In the genomic region with DNA sequence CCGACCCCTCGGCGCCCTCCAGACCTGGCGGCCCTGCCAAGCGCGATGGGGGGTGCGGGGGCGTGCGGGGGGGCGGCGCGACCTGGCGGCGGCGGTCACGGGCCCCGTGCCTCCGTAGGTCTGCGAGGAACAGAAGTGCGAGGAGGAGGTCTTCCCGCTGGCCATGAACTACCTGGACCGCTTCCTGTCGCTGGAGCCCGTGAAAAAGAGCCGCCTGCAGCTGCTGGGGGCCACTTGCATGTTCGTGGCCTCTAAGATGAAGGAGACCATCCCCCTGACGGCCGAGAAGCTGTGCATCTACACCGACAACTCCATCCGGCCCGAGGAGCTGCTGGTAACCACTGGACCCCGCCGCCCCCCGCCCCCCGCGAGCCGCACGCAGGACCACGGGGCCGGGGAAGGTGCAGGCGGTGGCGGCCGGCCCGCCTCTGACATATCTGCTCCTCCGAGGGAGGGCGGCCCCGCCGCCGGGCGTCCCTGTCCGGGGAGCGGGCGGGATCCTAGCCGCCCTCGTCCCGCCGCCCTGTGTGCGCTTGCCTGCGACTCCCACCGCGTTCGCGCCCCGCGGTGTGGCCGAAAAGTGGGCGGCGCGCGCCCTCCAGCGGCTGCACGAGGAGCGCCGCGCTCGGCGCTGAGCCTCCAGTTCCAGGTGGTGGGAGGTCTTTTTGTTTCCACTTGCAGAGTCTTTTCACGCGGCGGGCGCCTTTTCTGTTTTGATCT, we compare ENCODE assay signal across 8 cellular contexts. TPM values are rescaled to one million over a fixed set of nuclear protein-coding genes. Genes with fewer than 3 reads are reported as not detected.
DNase-seq lines count a peak whose midpoint lies in the region; ATAC-seq, FAIRE-seq and TF ChIP-seq lines count a peak whose summit lies in the region.

No MANE protein-coding gene starts in this region.

- peaks cover 21 to 37% of the 10 kb centered on the region in 2 experiments for H3K36me3 ChIP-seq in HepG2 (replicated peaks in 1 of 2; ENCODE audit: control insufficient read depth in 1 of 2, insufficient read depth in 2 of 2, low read length in 2 of 2)

- CTCF ChIA-PET in HepG2 (lab: Yijun Ruan, JAX; ENCODE audit: low intra/inter-chr PET ratio, low total read pairs) = interaction anchor here (0.8 to 4.1 kb wide), 7 partner anchors 27 to 542 kb away, joined by 3 to 26 read pairs (median 9); no protein-coding TSS in a partner anchor

- no peak; a peak in 1 of 4 replicates for TF ChIP-seq POLR2A in HepG2 (IDR thresholded peaks at IDR 0.05; ENCODE audit: insufficient read depth in 1 of 2, low read depth in 2 of 2, low read length in 2 of 2)

- no peaks in the 10 kb centered on the region for H3K9me3 ChIP-seq in HepG2 (ENCODE audit: low read length)

- DNase-seq in DMS153 (lab: John Stamatoyannopoulos, UW) (peak; percentile 32), HCEC 1CT (peak; percentile 66), NCI-H226 (peak; percentile 69), coronary artery (ENCODE audit: low spot score) (peak; percentile 84), HepG2 (ENCODE audit: low spot score) (peak; percentile 50)
- peak; percentile 83 for DNase-seq in activated CD4-positive, alpha-beta T cell treated with anti-CD3 and anti-CD28 coated beads for 48 hours
- peak; percentile 81 to 85 for DNase-seq in stimulated activated CD4-positive, alpha-beta T cell treated with anti-CD3 and anti-CD28 coated beads, Interleukin-2, amount 100 ng/mL, for 24 hours

- no peak overlapping the region for H2AFZ ChIP-seq in HepG2 (ENCODE audit: low read length)

- 2% methylated on average over 9 of the region's 81 CpGs for WGBS in HepG2 (ENCODE audit: low lambda C conversion rate)

- H3K4me3 ChIP-seq in coronary artery (peak overlapping the region; percentile 83), HepG2 (replicated peaks in 1 of 3; ENCODE audit: insufficient read depth in 1 of 3, low read depth in 2 of 3, low read length in 3 of 3) (peak overlapping the region; percentile 86 to 99 (median 94))

- TF ChIP-seq EP300 in HepG2 (IDR thresholded peaks at IDR 0.05; ENCODE audit: low read depth in 2 of 2, low read length in 2 of 2) (no peak), HepG2 (CRISPR knock-in tag; IDR thresholded peaks at IDR 0.05; ENCODE audit: borderline replicate concordance) (no peak)

- peaks cover 27% of the 10 kb centered on the region for H3K4me1 ChIP-seq in HepG2 (ENCODE audit: insufficient read depth, low read length)

- H3K27ac ChIP-seq in coronary artery = peak overlapping the region; percentile 86 to 90
- H3K27ac ChIP-seq in HepG2 (ENCODE audit: extremely low read length, insufficient read depth, low read length) = peak overlapping the region; percentile 87

- intact Hi-C loops in HepG2 (cut with micrococcal nuclease; ENCODE audit: unreplicated experiment) = loop anchor here (1.0 to 10.0 kb wide), 5 partner anchors 27 to 538 kb away; no protein-coding TSS in a partner anchor

- H3K4me2 ChIP-seq in HepG2 (ENCODE audit: low read depth, low read length) = peak overlapping the region; percentile 72

- in situ Hi-C loops in HepG2 (cut with HindIII; ENCODE audit: extremely low pct_ligation_motif_present, low pct_unique_long_range_greater_than_20kb) = loop anchor here (5.0 to 25.0 kb wide), 3 partner anchors 206 to 351 kb away; partner anchors contain the start of gene MYEOV

- FAIRE-seq in HepG2 (lab: Jason Lieb, UNC) = no peak

- BruUV-seq in HepG2 (replicated peaks; lab: Mats Ljungman, UMichigan) = no TSS peak

- peaks cover 0 to 5% of the 10 kb centered on the region in 2 experiments; a peak in 1 of 5 replicates for H3K27me3 ChIP-seq in HepG2 (ENCODE audit: control insufficient read depth in 1 of 2, insufficient read depth in 2 of 2, low read length in 2 of 2)

- peak; percentile 92 for TF ChIP-seq CTCF in coronary artery (IDR thresholded peaks at IDR 0.05)
- TF ChIP-seq CTCF in HepG2 (CRISPR knock-in tag; IDR thresholded peaks at IDR 0.05) = peak; percentile 89

- peak overlapping the region; percentile 95 for H3K9ac ChIP-seq in HepG2 (ENCODE audit: insufficient read depth, low read depth, low read length)

- POLR2A ChIA-PET in HepG2 (lab: Yijun Ruan, JAX) = interaction anchor here (0.9 to 5.5 kb wide), 9 partner anchors 12 to 541 kb away, joined by 3 to 40 read pairs (median 5); no protein-coding TSS in a partner anchor

- H3K79me2 ChIP-seq in HepG2 (ENCODE audit: insufficient read depth, low read length) = peaks cover 37% of the 10 kb centered on the region

- H4K20me1 ChIP-seq in HepG2 (ENCODE audit: insufficient read depth, low read length) = peaks cover 37% of the 10 kb centered on the region

- TF ChIP-seq RAD21 in HepG2 (CRISPR knock-in tag; IDR thresholded peaks at IDR 0.05) = peak; percentile 98

- ATAC-seq in HepG2 (peak; percentile 57), GM18519 (IDR thresholded peaks at IDR 0.05; ENCODE audit: low FRiP score, unreplicated experiment) (no peak)

TF ChIP-seq in HepG2, 621 proteins besides CTCF, POLR2A, EP300 and RAD21 (continues in another document):
- TF ChIP-seq HINFP (CRISPR knock-in tag; IDR thresholded peaks at IDR 0.05; ENCODE audit: low read depth) (no peak), ZNF792 (CRISPR knock-in tag; IDR thresholded peaks at IDR 0.05) (no peak), MLLT10 (CRISPR knock-in tag; IDR thresholded peaks at IDR 0.05) (no peak), ZNF510 (CRISPR knock-in tag; IDR thresholded peaks at IDR 0.05; ENCODE audit: low read depth) (no peak)

RNA-seq across cellular contexts. Expression of gene CCND1, which starts 2.1 kb away (rescaled TPM):
- total RNA-seq in HepG2 (2016; rRNA removed; fragmentation: Illumina TruSeq; extraction: Trizol) = 107 and 117 TPM in 2 replicates
- total RNA-seq in HepG2 (2016; cell fraction: cytosol; rRNA removed; fragmentation: Illumina TruSeq; extraction: Trizol; ENCODE audit: low read depth) = 18.0 and 19.0 TPM in 2 replicates
- 91.6 and 108 TPM in 2 replicates for total RNA-seq in HepG2 (2016; cell fraction: insoluble cytoplasmic fraction; rRNA removed; fragmentation: Illumina TruSeq; extraction: Trizol)
- 58.9 and 60.9 TPM in 2 replicates for total RNA-seq in HepG2 (2016; cell fraction: membrane; rRNA removed; fragmentation: Illumina TruSeq; extraction: Trizol)
- 68.6 and 72.9 TPM in 2 replicates for total RNA-seq in HepG2 (2016; cell fraction: nucleus; rRNA removed; fragmentation: Illumina TruSeq; extraction: Trizol)
- 126 and 136 TPM in 2 replicates for polyA plus RNA-seq in HepG2 (2011; rRNA removed)
- polyA plus RNA-seq in HepG2 (2011; cell fraction: cytosol; rRNA removed) = 73.2 and 112 TPM in 2 replicates
- polyA plus RNA-seq in HepG2 (2011; cell fraction: nucleus; rRNA removed) = 161 and 292 TPM in 2 replicates
- polyA plus RNA-seq in HepG2 (2012) = 60.9 and 65.2 TPM in 2 replicates
- 10.4 and 11.6 TPM in 2 replicates for polyA plus RNA-seq in HepG2 (2016; cell fraction: cytosol; fragmentation: Illumina TruSeq; extraction: Trizol; ENCODE audit: low read depth)
- polyA plus RNA-seq in HepG2 (2016; cell fraction: insoluble cytoplasmic fraction; fragmentation: Illumina TruSeq; extraction: Trizol; ENCODE audit: low read depth) = 75.4 and 106 TPM in 2 replicates
- polyA plus RNA-seq in HepG2 (2016; cell fraction: membrane; fragmentation: Illumina TruSeq; extraction: Trizol; ENCODE audit: low read depth) = 24.6 and 25.9 TPM in 2 replicates
- 90.1 and 100 TPM in 2 replicates for polyA plus RNA-seq in HepG2 (2016; cell fraction: nucleus; fragmentation: Illumina TruSeq; extraction: Trizol; ENCODE audit: insufficient read depth, low read depth)
- 30.5 and 379 TPM in 2 replicates for polyA minus RNA-seq in HepG2 (2011; rRNA and poly(A)+ RNA removed; ENCODE audit: low replicate concordance)
- 191 and 225 TPM in 2 replicates for polyA minus RNA-seq in HepG2 (2011; cell fraction: cytosol; rRNA and poly(A)+ RNA removed)
- 120 and 156 TPM in 2 replicates for polyA minus RNA-seq in HepG2 (2011; cell fraction: nucleus; rRNA and poly(A)+ RNA removed)

RNA-seq across cellular contexts. Expression of gene LTO1, which starts 32.1 kb away (rescaled TPM):
- 11.3 and 15.0 TPM in 2 replicates for total RNA-seq in HepG2 (2016; rRNA removed; fragmentation: Illumina TruSeq; extraction: Trizol)
- 9.2 and 10.5 TPM in 2 replicates for total RNA-seq in HepG2 (2016; cell fraction: cytosol; rRNA removed; fragmentation: Illumina TruSeq; extraction: Trizol; ENCODE audit: low read depth)
- 9.0 and 17.0 TPM in 2 replicates for total RNA-seq in HepG2 (2016; cell fraction: insoluble cytoplasmic fraction; rRNA removed; fragmentation: Illumina TruSeq; extraction: Trizol)
- 11.5 and 13.4 TPM in 2 replicates for total RNA-seq in HepG2 (2016; cell fraction: membrane; rRNA removed; fragmentation: Illumina TruSeq; extraction: Trizol)
- 17.6 and 20.5 TPM in 2 replicates for total RNA-seq in HepG2 (2016; cell fraction: nucleus; rRNA removed; fragmentation: Illumina TruSeq; extraction: Trizol)
- 11.8 and 13.8 TPM in 2 replicates for polyA plus RNA-seq in HepG2 (2011; rRNA removed)
- 9.3 TPM in 2 replicates for polyA plus RNA-seq in HepG2 (2011; cell fraction: cytosol; rRNA removed)
- polyA plus RNA-seq in HepG2 (2011; cell fraction: nucleus; rRNA removed) = 32.0 and 35.0 TPM in 2 replicates
- 10.6 and 11.8 TPM in 2 replicates for polyA plus RNA-seq in HepG2 (2012)
- 5.3 and 6.8 TPM in 2 replicates for polyA plus RNA-seq in HepG2 (2016; cell fraction: cytosol; fragmentation: Illumina TruSeq; extraction: Trizol; ENCODE audit: low read depth)
- 13.9 and 14.6 TPM in 2 replicates for polyA plus RNA-seq in HepG2 (2016; cell fraction: insoluble cytoplasmic fraction; fragmentation: Illumina TruSeq; extraction: Trizol; ENCODE audit: low read depth)
- polyA plus RNA-seq in HepG2 (2016; cell fraction: membrane; fragmentation: Illumina TruSeq; extraction: Trizol; ENCODE audit: low read depth) = 9.0 and 9.4 TPM in 2 replicates
- polyA plus RNA-seq in HepG2 (2016; cell fraction: nucleus; fragmentation: Illumina TruSeq; extraction: Trizol; ENCODE audit: insufficient read depth, low read depth) = 40.5 and 43.2 TPM in 2 replicates
- 17.9 and 33.2 TPM in 2 replicates for polyA minus RNA-seq in HepG2 (2011; rRNA and poly(A)+ RNA removed; ENCODE audit: low replicate concordance)
- 4.6 TPM in 2 replicates for polyA minus RNA-seq in HepG2 (2011; cell fraction: cytosol; rRNA and poly(A)+ RNA removed)
- 22.3 and 29.4 TPM in 2 replicates for polyA minus RNA-seq in HepG2 (2011; cell fraction: nucleus; rRNA and poly(A)+ RNA removed)

Comparison
In these comparisons a context has a peak if more than half of its experiments do, and no peak if none do; other contexts are left out.
1. DNase-seq: peak in every context shown above with its lines; median percentile 84 in coronary artery; 83 in activated CD4-positive, alpha-beta T cell treated with anti-CD3 and anti-CD28 coated beads for 48 hours; 83 in stimulated activated CD4-positive, alpha-beta T cell treated with anti-CD3 and anti-CD28 coated beads, Interleukin-2, amount 100 ng/mL, for 24 hours; 69 in NCI-H226; 66 in HCEC 1CT; 50 in HepG2; 32 in DMS153.